ENCODE assay signal across 11 cellular contexts in the genomic region with DNA sequence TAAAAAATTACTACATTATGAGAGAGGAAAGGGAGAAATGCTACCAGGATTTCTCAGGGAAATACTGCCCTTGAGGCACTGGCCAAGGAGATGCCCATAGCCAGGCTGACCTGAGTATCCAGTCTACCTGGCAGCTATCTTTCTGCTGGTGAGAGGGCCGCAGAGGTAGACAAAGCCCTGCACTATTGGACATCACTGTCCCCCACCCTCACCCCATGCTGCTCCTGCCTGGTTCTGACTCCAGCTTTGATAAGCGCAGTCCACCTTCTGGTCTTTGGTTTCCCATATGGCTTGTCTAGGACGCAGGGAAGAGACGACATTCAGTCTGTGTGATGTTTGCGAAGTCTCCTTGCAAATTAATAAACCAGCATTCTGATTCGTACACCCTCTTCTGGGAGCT. TPM values are rescaled to one million over a fixed set of nuclear protein-coding genes. Genes with fewer than 3 reads are reported as not detected.
DNase-seq lines count a peak whose midpoint lies in the region; ATAC-seq and TF ChIP-seq lines count a peak whose summit lies in the region.
"Had no signal": no experiment of that assay in that cellular context is flagged by ENCODE, and none has a peak within 500 bp of the region (broad histone marks: within the 10 kb centered on the region; RNA-seq: fewer than 3 reads in every experiment).

No MANE protein-coding gene starts in this region.

- H3K9me3 Mint-ChIP-seq in CD14-positive monocyte = no peaks in the 10 kb centered on the region
- H3K9me3 Mint-ChIP-seq: GM23338 had no signal

- no peak for TF ChIP-seq EP300 in esophagus muscularis mucosa (IDR thresholded peaks at IDR 0.05)

- TF ChIP-seq CTCF in CD14-positive monocyte (IDR thresholded peaks at IDR 0.05) = no peak
- no peak for TF ChIP-seq CTCF in Panc1 (IDR thresholded peaks at IDR 0.05)
- no peak for TF ChIP-seq CTCF in esophagus muscularis mucosa (IDR thresholded peaks at IDR 0.05)
- no peak for TF ChIP-seq CTCF in prostate gland (IDR thresholded peaks at IDR 0.05)

- TF ChIP-seq POLR2A in esophagus muscularis mucosa (IDR thresholded peaks at IDR 0.05; ENCODE audit: low read depth) (no peak), prostate gland (IDR thresholded peaks at IDR 0.05) (no peak)

- no peaks in the 10 kb centered on the region for H3K27me3 ChIP-seq in Panc1 (ENCODE audit: control insufficient read depth, insufficient read depth, low read length)
- no peaks in the 10 kb centered on the region for H3K27me3 ChIP-seq in esophagus muscularis mucosa
- no peaks in the 10 kb centered on the region for H3K27me3 ChIP-seq in prostate gland (replicated peaks; ENCODE audit: insufficient read depth)

- no peaks in the 10 kb centered on the region for H3K9me3 ChIP-seq in Panc1 (ENCODE audit: control insufficient read depth, insufficient read depth, low read depth, low read length)
- no peaks in the 10 kb centered on the region for H3K9me3 ChIP-seq in esophagus muscularis mucosa
- H3K9me3 ChIP-seq in prostate gland = no peaks in the 10 kb centered on the region

- peaks cover 4% of the 10 kb centered on the region; the same call in 1 of the 2 replicates for H3K36me3 ChIP-seq in Panc1 (ENCODE audit: control insufficient read depth, insufficient read depth, low read length)
- peaks cover 0 to 21% (median 3%) of the 10 kb centered on the region in 4 donors for H3K36me3 ChIP-seq in esophagus muscularis mucosa
- no peaks in the 10 kb centered on the region for H3K36me3 ChIP-seq in prostate gland

- H3K4me1 ChIP-seq in Panc1 (ENCODE audit: control insufficient read depth, insufficient read depth, low read length) (peaks cover 70% of the 10 kb centered on the region), esophagus muscularis mucosa (peaks cover 69 to 83% (median 79%) of the 10 kb centered on the region in 4 donors), prostate gland (replicated peaks) (peaks cover 34% of the 10 kb centered on the region)

- POLR2A ChIA-PET in Panc1 (lab: Charles Lee) = interaction anchor here (0.6 kb wide), 1 partner anchor 21 kb away, joined by 5 read pairs; no protein-coding TSS in a partner anchor

- in situ Hi-C loops in Panc1 (cut with HindIII; ENCODE audit: low pct_unique_long_range_greater_than_20kb, low sequenced_read_pairs) = no loop called here

- H3K27me3 Mint-ChIP-seq in CD14-positive monocyte (ENCODE audit: low read depth in 3 of 3) = peaks cover 0 to 2% (median 0%) of the 10 kb centered on the region in 3 donors

- peak overlapping the region in 2 of 7 donors; percentile 52 to 87 for H3K27ac Mint-ChIP-seq in CD14-positive monocyte
- H3K27ac Mint-ChIP-seq: GM23338 had no signal

- peak overlapping the region; percentile 98 for H3K27ac ChIP-seq in Panc1 (ENCODE audit: low read length)
- peak overlapping the region; percentile 97 to 100 (median 98) for H3K27ac ChIP-seq in esophagus muscularis mucosa (replicated peaks in 1 of 4)
- H3K27ac ChIP-seq in prostate gland = peak overlapping the region; percentile 22 to 96

- CTCF ChIA-PET in Panc1 (lab: Charles Lee) = no interaction called here

- DNase-seq in CD14-positive monocyte (ENCODE audit: low spot score) (peak; percentile 33), Panc1 (ENCODE audit: low read depth, low spot score) (no peak), esophagus muscularis mucosa (ENCODE audit: extremely low spot score) (no peak), prostate gland (ENCODE audit: low spot score) (no peak), NCI-H2107 (lab: John Stamatoyannopoulos, UW) (no peak), SW 1271 (lab: John Stamatoyannopoulos, UW) (no peak), HUDEP-2 (lab: John Stamatoyannopoulos, UW; ENCODE audit: unreplicated experiment in 76 of 76) (no peak)
- DNase-seq in effector CD4-positive, alpha-beta T cell = no peak
- DNase-seq: cerebellar nuclear complex, foreskin melanocyte had no signal

- 94% methylated on average over 6 of the region's 6 CpGs for WGBS in esophagus muscularis mucosa
- whole genome bisulfite sequencing in prostate gland = 93% methylated on average over 6 of the region's 6 CpGs

- H3K4me3 ChIP-seq in Panc1 (ENCODE audit: low read depth in 2 of 2, low read length in 2 of 2) = peak overlapping the region in 1 of 2 experiments; percentile 83; a peak in 3 of 4 replicates
- H3K4me3 ChIP-seq in esophagus muscularis mucosa = no peak overlapping the region
- no peak overlapping the region for H3K4me3 ChIP-seq in prostate gland
- H3K4me3 ChIP-seq: GM23338 had no signal

- peaks cover 77% of the 10 kb centered on the region for H3K4me1 Mint-ChIP-seq in CD14-positive monocyte

- intact Hi-C loops in CD14-positive monocyte (cut with micrococcal nuclease) (no loop called here), Panc1 (cut with micrococcal nuclease; ENCODE audit: unreplicated experiment) (no loop called here), esophagus muscularis mucosa (cut with DNase I) (no loop called here), prostate gland (cut with DNase I) (no loop called here)

- H3K36me3 Mint-ChIP-seq in CD14-positive monocyte = peaks cover 39 to 51% of the 10 kb centered on the region in 2 donors

- no TSS peak for BruUV-seq in Panc1 (replicated peaks; lab: Mats Ljungman, UMichigan)

- no peak for ATAC-seq in Panc1
- ATAC-seq: GM23338 had no signal

- H3K4me3 Mint-ChIP-seq in CD14-positive monocyte = no peak overlapping the region
- H3K4me3 Mint-ChIP-seq: GM23338 had no signal

RNA-seq across cellular contexts. Expression of gene ITPRIP, which starts 3.7 kb away (rescaled TPM):
- 10 to 100 TPM; 27.5 to 35.7 TPM for polyA plus RNA-seq in CD14-positive monocyte
- total RNA-seq in Panc1 (2021; ENCODE audit: unreplicated experiment) = 55.0 TPM
- polyA plus RNA-seq in Panc1 (2012; ENCODE audit: insufficient read length) = 52.8 TPM
- total RNA-seq in esophagus muscularis mucosa = 10 to 100 TPM; 18.7 to 56.0 (median 39.9) TPM
- total RNA-seq in prostate gland = 10 to 100 TPM; 12.5 to 35.8 TPM

RNA-seq across cellular contexts. Expression of gene CFAP58, which starts 19.1 kb away (rescaled TPM):
- polyA plus RNA-seq in CD14-positive monocyte = not detected
- total RNA-seq in Panc1 (2021; ENCODE audit: unreplicated experiment) (2.0 TPM), esophagus muscularis mucosa (1 to 10 TPM in 2 of 4 donors, under 1 TPM in 2; 0.71 to 1.6 (median 1.0) TPM), prostate gland (1 to 10 TPM in 1 of 2 donors, under 1 TPM in 1; 0.05 to 1.9 TPM)
- 1.4 TPM for polyA plus RNA-seq in Panc1 (2012; ENCODE audit: insufficient read length)
